In genomic region chr1:51624851-51625250, GRCh38 we compare ENCODE assay signal across 16 cellular contexts. TPM values are rescaled to one million over a fixed set of nuclear protein-coding genes. Genes with fewer than 3 reads are reported as not detected.
DNase-seq lines count a peak whose midpoint lies in the region; ATAC-seq and TF ChIP-seq lines count a peak whose summit lies in the region.
"Had no signal": no experiment of that assay in that cellular context is flagged by ENCODE, and none has a peak within 500 bp of the region (broad histone marks: within the 10 kb centered on the region; RNA-seq: fewer than 3 reads in every experiment).

No MANE protein-coding gene starts in this region.

- no peak for DNase-seq in breast epithelium (ENCODE audit: low spot score in 2 of 2)
- no peak for DNase-seq in MCF 10A (ENCODE audit: unreplicated experiment)
- DNase-seq in stimulated activated CD4-positive, alpha-beta T cell treated with anti-CD3 and anti-CD28 coated beads, Interleukin-4, amount 100 ng/mL, for 24 hours = no peak
- DNase-seq in amniotic stem cell (lab: John Stamatoyannopoulos, UW) = no peak
- DNase-seq in DMS79 treated with DMSO at 0.1 percent for 48 hours (lab: John Stamatoyannopoulos, UW) = no peak
- DNase-seq: activated CD4-positive, alpha-beta T cell treated with anti-CD3 and anti-CD28 coated beads for 36 hours; adrenal gland; NCI-H2081; stimulated activated naive CD8-positive, alpha-beta T cell treated with anti-CD3 and anti-CD28 coated beads, Interleukin-15, amount 100 ng/mL, for 72 hours; SW 1271 had no signal

- peak overlapping the region; percentile 11 to 50 for H3K27ac ChIP-seq in breast epithelium
- peak overlapping the region; percentile 78 for H3K27ac ChIP-seq in VCaP
- H3K27ac ChIP-seq in layer of hippocampus (ENCODE audit: low read depth, low read length) = peak overlapping the region; percentile 57

- no peaks in the 10 kb centered on the region for H3K27me3 Mint-ChIP-seq in MCF 10A (ENCODE audit: insufficient read depth, unreplicated experiment)
- H3K27me3 Mint-ChIP-seq: activated CD4-positive, alpha-beta T cell treated with anti-CD3 and anti-CD28 coated beads for 36 hours; dendritic cell treated with granulocyte-macrophage colony-stimulating factor and Interleukin-4, amounts not matched to agents 40 ng/mL and 50 ng/mL, for 4 days; stimulated activated naive CD8-positive, alpha-beta T cell treated with anti-CD3 and anti-CD28 coated beads, Interleukin-15, amount 100 ng/mL, for 72 hours had no signal

- H3K4me1 ChIP-seq in breast epithelium = peaks cover 3 to 19% of the 10 kb centered on the region in 2 donors

- H3K36me3 Mint-ChIP-seq in MCF 10A (ENCODE audit: insufficient read depth, unreplicated experiment) = no peaks in the 10 kb centered on the region

- no peak overlapping the region for H3K4me3 Mint-ChIP-seq in MCF 10A (ENCODE audit: unreplicated experiment)
- H3K4me3 Mint-ChIP-seq: activated CD4-positive, alpha-beta T cell treated with anti-CD3 and anti-CD28 coated beads for 36 hours; dendritic cell treated with granulocyte-macrophage colony-stimulating factor and Interleukin-4, amounts not matched to agents 40 ng/mL and 50 ng/mL, for 4 days; stimulated activated naive CD8-positive, alpha-beta T cell treated with anti-CD3 and anti-CD28 coated beads, Interleukin-15, amount 100 ng/mL, for 72 hours had no signal

- no peaks in the 10 kb centered on the region for H3K9me3 Mint-ChIP-seq in MCF 10A (ENCODE audit: unreplicated experiment)
- H3K9me3 Mint-ChIP-seq: dendritic cell treated with granulocyte-macrophage colony-stimulating factor and Interleukin-4, amounts not matched to agents 40 ng/mL and 50 ng/mL, for 4 days; stimulated activated naive CD8-positive, alpha-beta T cell treated with anti-CD3 and anti-CD28 coated beads, Interleukin-15, amount 100 ng/mL, for 72 hours had no signal

- ATAC-seq in GM21423 (IDR thresholded peaks at IDR 0.05; ENCODE audit: unreplicated experiment) = no peak
- ATAC-seq: activated CD4-positive, alpha-beta T cell treated with anti-CD3 and anti-CD28 coated beads for 36 hours; stimulated activated naive CD8-positive, alpha-beta T cell treated with anti-CD3 and anti-CD28 coated beads, Interleukin-15, amount 100 ng/mL, for 72 hours had no signal

- no peaks in the 10 kb centered on the region for H3K9me3 ChIP-seq in breast epithelium
- H3K9me3 ChIP-seq: adrenal gland had no signal

- H3K36me3 ChIP-seq in breast epithelium = no peaks in the 10 kb centered on the region
- H3K36me3 ChIP-seq: adrenal gland had no signal

- CTCF ChIA-PET in MCF 10A (lab: Yijun Ruan, JAX) = interaction anchor here (1.0 to 7.0 kb wide), 3 partner anchors 9 to 143 kb away, joined by 3 to 133 read pairs (median 4); no protein-coding TSS in a partner anchor

- H3K27ac Mint-ChIP-seq in MCF 10A (ENCODE audit: low read depth, unreplicated experiment) = no peak overlapping the region
- H3K27ac Mint-ChIP-seq: activated CD4-positive, alpha-beta T cell treated with anti-CD3 and anti-CD28 coated beads for 36 hours; dendritic cell treated with granulocyte-macrophage colony-stimulating factor and Interleukin-4, amounts not matched to agents 40 ng/mL and 50 ng/mL, for 4 days; stimulated activated naive CD8-positive, alpha-beta T cell treated with anti-CD3 and anti-CD28 coated beads, Interleukin-15, amount 100 ng/mL, for 72 hours had no signal

- TF ChIP-seq CTCF in breast epithelium (IDR thresholded peaks at IDR 0.05) = no peak
- no peak for TF ChIP-seq CTCF in MCF 10A (IDR thresholded peaks at IDR 0.05; ENCODE audit: unreplicated experiment)
- TF ChIP-seq CTCF in VCaP (conservative IDR thresholded peaks at IDR 0.05) = no peak

- POLR2A ChIA-PET in MCF 10A (lab: Yijun Ruan, JAX) = interaction anchor here (1.1 to 1.2 kb wide), 2 partner anchors 23 to 107 kb away, joined by 3 to 4 read pairs; no protein-coding TSS in a partner anchor

- intact Hi-C loops in breast epithelium (cut with DNase I; ENCODE audit: low total_unique reads) (no loop called here), MCF 10A (cut with micrococcal nuclease) (no loop called here)

- TF ChIP-seq POLR2A in breast epithelium (IDR thresholded peaks at IDR 0.05) = no peak

- peaks cover 28% of the 10 kb centered on the region for H3K4me1 Mint-ChIP-seq in MCF 10A (ENCODE audit: insufficient read depth, unreplicated experiment)

- H3K4me3 ChIP-seq in breast epithelium = no peak overlapping the region
- H3K4me3 ChIP-seq: adrenal gland, lung, skin epidermis had no signal

- H3K27me3 ChIP-seq in breast epithelium (no peaks in the 10 kb centered on the region), layer of hippocampus (ENCODE audit: control insufficient read depth, insufficient read depth, low read length) (no peaks in the 10 kb centered on the region)
- H3K27me3 ChIP-seq: adrenal gland had no signal

- BruUV-seq in MCF 10A (replicated peaks; lab: Mats Ljungman, UMichigan) = no TSS peak

RNA-seq across cellular contexts. Expression of gene OSBPL9, which starts 8.0 kb away (rescaled TPM):
- total RNA-seq in breast epithelium (100 to 1,000 TPM; 107 to 213 (median 136) TPM), MCF 10A (2022) (51.7 and 60.4 TPM in 2 replicates)
